In the genomic region with DNA sequence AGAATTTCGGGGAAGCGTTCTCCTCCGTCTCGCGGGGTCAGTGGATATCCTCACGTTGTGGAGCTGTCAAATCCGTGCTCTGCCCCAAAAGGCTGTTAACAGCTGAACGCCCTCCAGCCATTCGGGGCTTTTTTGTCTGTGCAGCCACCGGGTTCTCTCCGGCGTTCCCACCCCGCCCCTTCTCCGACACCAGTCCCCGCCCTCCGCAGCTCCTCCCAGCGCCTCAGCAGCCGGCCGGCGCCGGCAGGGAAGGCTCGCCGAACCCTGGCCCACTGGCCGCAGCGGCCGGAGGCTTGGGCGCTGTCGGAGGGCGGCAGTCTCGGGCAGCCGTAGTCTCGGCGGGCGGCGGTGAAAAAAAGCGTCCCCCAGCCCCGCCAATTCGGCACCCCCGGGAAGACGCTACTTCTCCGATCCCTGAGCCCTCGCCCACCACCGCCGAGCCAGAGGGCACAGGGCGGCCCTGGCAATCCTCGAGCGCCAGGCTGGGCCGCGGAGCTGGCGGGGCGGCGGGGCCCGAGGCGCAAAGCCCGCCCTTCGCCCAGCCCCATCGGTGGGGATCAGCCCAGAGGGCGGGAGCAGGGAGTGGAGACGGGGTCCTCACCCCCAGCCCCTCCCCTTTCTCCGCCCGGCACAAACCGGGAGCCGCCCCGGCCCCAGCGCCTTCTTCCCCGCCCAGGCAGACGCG, we compare ENCODE assay signal across 8 cellular contexts.
DNase-seq lines count a peak whose midpoint lies in the region; ATAC-seq and TF ChIP-seq lines count a peak whose summit lies in the region.

Gene SESN1, minus strand, starts transcription at position 496 of the 685 bp plus-strand sequence. CDS start 773 bp downstream, outside the sequence.

- peak; percentile 96 for DNase-seq in AG09319 (ENCODE audit: extremely low read depth, low read depth)
- DNase-seq in NCI-H446 (lab: John Stamatoyannopoulos, UW) = peak; percentile 56 to 80
- peak; percentile 59 for DNase-seq in activated CD4-positive, CD25-positive, alpha-beta regulatory T cell treated with anti-CD3 and anti-CD28 coated beads, Interleukin-2, amount 50 U/mL, for 16 hours (ENCODE audit: low read depth, low spot score)
- peak; percentile 77 for DNase-seq in central memory CD4-positive, alpha-beta T cell
- DNase-seq in islet precursor cell = peak; percentile 98
- peak; percentile 80 for DNase-seq in stimulated activated CD4-positive, alpha-beta T cell treated with anti-CD3 and anti-CD28 coated beads, Interleukin-12 subunit alpha, Interleukin-12 subunit beta, amount 100 ng/mL, for 4 hours

- in situ Hi-C loops in GM18951 (cut with MboI; ENCODE audit: low sequenced_read_pairs, unreplicated experiment) = no loop called here

- peak; percentile 67 for ATAC-seq in HG03175 (IDR thresholded peaks at IDR 0.05; ENCODE audit: unreplicated experiment)

- TF ChIP-seq CTCF in AG09319 (IDR thresholded peaks at IDR 0.05; ENCODE audit: low read depth, low read length) = no peak

- peak; percentile 76 for TF ChIP-seq POLR2A in GM18951 (IDR thresholded peaks at IDR 0.05; ENCODE audit: extremely low read depth, insufficient read depth, insufficient read length)

Comparison
In these comparisons a context has a peak if more than half of its experiments do, and no peak if none do; other contexts are left out.
1. Peak in every context shown above with its lines: DNase-seq and ATAC-seq.